Comparison of ENCODE assay signal across 11 cellular contexts in genomic region chr7:106750773-106751172, GRCh38.
"Had no signal": no experiment of that assay in that cellular context is flagged by ENCODE, and none has a peak within 500 bp of the region (broad histone marks: within the 10 kb centered on the region; RNA-seq: fewer than 3 reads in every experiment).

No MANE protein-coding gene starts in this region.

- H3K9me3 Mint-ChIP-seq: HFFc6 had no signal

- H3K36me3 ChIP-seq: HAP-1 had no signal

- H3K27ac Mint-ChIP-seq: GM23338, H9, HFFc6 had no signal

- H3K4me3 Mint-ChIP-seq: GM23338, H9, HFFc6 had no signal

- ATAC-seq: GM23338, HCT116 had no signal

- H3K4me1 Mint-ChIP-seq: GM23338 had no signal

- H3K9ac ChIP-seq: GM23248 had no signal

- H2AFZ ChIP-seq: GM23248, GM23338 had no signal

- H3K4me3 ChIP-seq: GM23248, GM23338, HAP-1 had no signal

- FAIRE-seq: H1, H54 had no signal

- DNase-seq: GM23248, GOT3, H7, H9, HCEC 1CT, HFFc6 had no signal

- H3K27ac ChIP-seq: GM23248 had no signal

- H3K4me2 ChIP-seq: GM23338 had no signal
